In the genomic region with DNA sequence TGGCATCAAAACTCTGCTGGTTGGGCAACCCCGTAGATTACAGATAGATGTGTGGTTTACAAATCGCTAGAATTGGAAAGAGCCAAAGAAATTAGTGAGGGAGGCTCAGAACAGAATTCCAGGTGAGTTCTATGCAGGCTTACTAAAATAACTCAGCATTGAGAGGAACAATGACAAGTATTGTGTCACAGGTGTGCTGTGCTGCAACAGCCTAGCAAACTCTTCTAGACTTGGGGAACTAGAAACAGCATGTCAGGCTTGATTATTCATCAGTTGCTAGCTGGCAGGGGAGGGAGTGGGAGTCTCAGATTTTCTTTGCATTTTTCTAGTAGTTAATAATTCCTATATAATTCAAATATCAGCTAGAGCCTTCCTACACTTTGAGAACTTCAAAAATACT, we compare ENCODE assay signal across 33 cellular contexts. TPM values are rescaled to one million over a fixed set of nuclear protein-coding genes. Genes with fewer than 3 reads are reported as not detected.
"Had no signal": no experiment of that assay in that cellular context is flagged by ENCODE, and none has a peak within 500 bp of the region (broad histone marks: within the 10 kb centered on the region; RNA-seq: fewer than 3 reads in every experiment).

No MANE protein-coding gene starts in this region.

- H3K4me3 Mint-ChIP-seq: activated CD4-positive, alpha-beta T cell treated with anti-CD3 and anti-CD28 coated beads, Interleukin-2, amount 10 ng/mL, durations not matched to agents 24 days and 14 days; activated CD8-positive, alpha-beta T cell treated with anti-CD3 and anti-CD28 coated beads for 36 hours; activated naive CD4-positive, alpha-beta T cell treated with anti-CD3 and anti-CD28 coated beads, Interleukin-2, amount 50 U/mL, for 24 hours; activated naive CD8-positive, alpha-beta T cell treated with anti-CD3 and anti-CD28 coated beads, Interleukin-2, amount 10 ng/mL, durations not matched to agents 7 days and 5 days; activated T-cell treated with anti-CD3 and anti-CD28 coated beads, Interleukin-2, amount 50 U/mL, for 24 hours; central memory CD8-positive, alpha-beta T cell; T-cell; T-helper 17 cell had no signal

- H3K9me3 Mint-ChIP-seq: activated CD4-positive, alpha-beta T cell treated with anti-CD3 and anti-CD28 coated beads, Interleukin-2, amount 10 ng/mL, durations not matched to agents 24 days and 14 days; activated CD8-positive, alpha-beta T cell treated with anti-CD3 and anti-CD28 coated beads for 36 hours; activated naive CD4-positive, alpha-beta T cell treated with anti-CD3 and anti-CD28 coated beads, Interleukin-2, amount 50 U/mL, for 24 hours; activated naive CD8-positive, alpha-beta T cell treated with anti-CD3 and anti-CD28 coated beads, Interleukin-2, amount 10 ng/mL, durations not matched to agents 7 days and 5 days; activated T-cell treated with anti-CD3 and anti-CD28 coated beads, Interleukin-2, amount 50 U/mL, for 24 hours; activated T-helper 2 cell treated with anti-CD3 and anti-CD28 coated beads, Interferon-gamma antibody, Interleukin-2, Interleukin-4, amounts not matched to agents 10 μg/mL and 5 μg/mL and 100 μg/mL, durations not matched to agents 14 hours and 24 hours and 36 hours; central memory CD8-positive, alpha-beta T cell; T-cell had no signal

- DNase-seq: activated CD4-positive, alpha-beta T cell treated with anti-CD3 and anti-CD28 coated beads, Interleukin-2, amount 10 ng/mL, durations not matched to agents 24 days and 14 days; activated CD4-positive, alpha-beta T cell treated with anti-CD3 and anti-CD28 coated beads, Interleukin-2, amount 50 U/mL, for 4 hours; activated CD4-positive, CD25-positive, alpha-beta regulatory T cell; activated CD8-positive, alpha-beta T cell treated with anti-CD3 and anti-CD28 coated beads for 36 hours; activated gamma-delta T cell; activated naive CD4-positive, alpha-beta T cell treated with Interleukin-2 at 50 U/mL for 16 hours; activated naive CD8-positive, alpha-beta T cell treated with anti-CD3 and anti-CD28 coated beads, Interleukin-2, amount 10 ng/mL, durations not matched to agents 7 days and 5 days; activated T-cell treated with anti-CD3 and anti-CD28 coated beads, Interleukin-2, amount 50 U/mL, for 24 hours; amygdala; IMR-90; MG63; MV-4-11; NCI-H1092; NCI-H1436 treated with DMSO at 0.1 percent for 48 hours; NCI-H1694 treated with DMSO at 0.1 percent for 48 hours; NCI-H2029; NCI-H345; NCI-H524 treated with DMSO at 0.1 percent for 48 hours; NCI-H748 treated with DMSO at 0.1 percent for 48 hours; NK-92 treated with Interleukin-12 subunit alpha and Interleukin-12 subunit beta, amount 100 ng/mL, for 24 hours; PC-3; RPMI8226; SHP77 treated with DMSO at 0.1 percent for 48 hours; T-cell; T-helper 17 cell; T-helper 9 cell; WERI-Rb-1 had no signal

- H3K4me3 ChIP-seq: ascending aorta, K562, MG63, Peyer's patch had no signal

- H3K27ac Mint-ChIP-seq: activated CD4-positive, alpha-beta T cell treated with anti-CD3 and anti-CD28 coated beads, Interleukin-2, amount 10 ng/mL, durations not matched to agents 24 days and 14 days; activated CD8-positive, alpha-beta T cell treated with anti-CD3 and anti-CD28 coated beads for 36 hours; activated naive CD4-positive, alpha-beta T cell treated with anti-CD3 and anti-CD28 coated beads, Interleukin-2, amount 50 U/mL, for 24 hours; activated naive CD8-positive, alpha-beta T cell treated with anti-CD3 and anti-CD28 coated beads, Interleukin-2, amount 10 ng/mL, durations not matched to agents 7 days and 5 days; activated T-cell treated with anti-CD3 and anti-CD28 coated beads, Interleukin-2, amount 50 U/mL, for 24 hours; activated T-helper 2 cell treated with anti-CD3 and anti-CD28 coated beads, Interferon-gamma antibody, Interleukin-2, Interleukin-4, amounts not matched to agents 10 μg/mL and 5 μg/mL and 100 μg/mL, durations not matched to agents 14 hours and 24 hours and 36 hours; T-cell; T-helper 17 cell had no signal

- H3K27me3 ChIP-seq: ascending aorta, Peyer's patch had no signal

- H3K36me3 ChIP-seq: ascending aorta, MG63, Peyer's patch, WERI-Rb-1 had no signal

- H3K36me3 Mint-ChIP-seq: activated naive CD4-positive, alpha-beta T cell treated with anti-CD3 and anti-CD28 coated beads, Interleukin-2, amount 50 U/mL, for 24 hours; activated naive CD8-positive, alpha-beta T cell treated with anti-CD3 and anti-CD28 coated beads, Interleukin-2, amount 10 ng/mL, durations not matched to agents 7 days and 5 days; T-cell had no signal

- H3K4me1 ChIP-seq: ascending aorta, Peyer's patch had no signal

- H3K9me3 ChIP-seq: ascending aorta, MG63, Peyer's patch had no signal

- H3K27ac ChIP-seq: ascending aorta, Peyer's patch, WERI-Rb-1 had no signal

- FAIRE-seq: K562 had no signal

- H3K4me1 Mint-ChIP-seq: activated CD4-positive, alpha-beta T cell treated with anti-CD3 and anti-CD28 coated beads, Interleukin-2, amount 10 ng/mL, durations not matched to agents 24 days and 14 days; activated naive CD4-positive, alpha-beta T cell treated with anti-CD3 and anti-CD28 coated beads, Interleukin-2, amount 50 U/mL, for 24 hours; activated naive CD8-positive, alpha-beta T cell treated with anti-CD3 and anti-CD28 coated beads, Interleukin-2, amount 10 ng/mL, durations not matched to agents 7 days and 5 days; central memory CD8-positive, alpha-beta T cell; T-cell; T-helper 17 cell had no signal

RNA-seq across cellular contexts. Expression of a gene that starts 26.3 kb away (rescaled TPM):
- total RNA-seq: activated CD4-positive, alpha-beta T cell treated with anti-CD3 and anti-CD28 coated beads, Interleukin-2, amount 10 ng/mL, durations not matched to agents 24 days and 14 days; activated CD8-positive, alpha-beta T cell treated with anti-CD3 and anti-CD28 coated beads for 36 hours; activated naive CD8-positive, alpha-beta T cell treated with anti-CD3 and anti-CD28 coated beads, Interleukin-2, amount 10 ng/mL, durations not matched to agents 7 days and 5 days; activated T-helper 2 cell treated with anti-CD3 and anti-CD28 coated beads, Interferon-gamma antibody, Interleukin-2, Interleukin-4, amounts not matched to agents 10 μg/mL and 5 μg/mL and 100 μg/mL, durations not matched to agents 14 hours and 24 hours and 36 hours had no signal
- polyA plus RNA-seq: K562 had no signal
